11 cellular contexts compared by ENCODE assay signal in the genomic region with DNA sequence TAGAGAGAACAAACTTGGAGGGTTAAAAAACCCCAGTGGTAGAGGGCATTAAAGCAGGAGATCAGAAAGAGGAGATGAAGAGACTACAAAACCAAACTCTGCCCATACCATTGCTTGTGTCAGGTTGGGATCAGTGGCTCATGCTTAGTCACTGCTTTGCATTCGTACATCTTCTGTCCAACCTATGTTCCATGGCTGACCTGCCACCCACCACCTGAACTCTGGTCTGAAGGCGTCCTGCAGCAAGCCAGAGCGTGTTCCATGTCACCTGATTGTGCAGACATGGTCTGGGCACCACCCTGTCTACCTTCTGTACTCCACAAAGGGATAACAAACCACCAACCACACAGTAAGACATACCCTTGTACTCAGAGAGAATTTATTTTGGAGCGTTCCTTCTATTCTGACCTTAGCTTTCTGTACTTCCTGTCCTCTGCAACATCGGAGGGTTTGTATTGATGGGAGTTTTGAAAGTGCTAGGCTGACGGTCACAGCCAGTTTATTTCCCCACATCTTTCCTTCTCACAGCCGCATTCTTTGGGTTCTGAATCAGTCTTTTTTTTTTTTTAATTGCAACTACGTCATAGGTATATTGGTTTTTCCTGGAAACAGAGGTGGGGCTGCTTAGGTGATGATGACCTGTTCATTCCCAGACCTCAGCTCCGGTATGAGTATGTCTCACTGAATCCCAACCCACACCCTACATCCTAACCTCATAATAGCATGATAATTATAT.
DNase-seq lines count a peak whose midpoint lies in the region; ATAC-seq, FAIRE-seq and TF ChIP-seq lines count a peak whose summit lies in the region.
"Had no signal": no experiment of that assay in that cellular context is flagged by ENCODE, and none has a peak within 500 bp of the region (broad histone marks: within the 10 kb centered on the region; RNA-seq: fewer than 3 reads in every experiment).

No MANE protein-coding gene starts in this region.

- no peak overlapping the region for H3K18ac ChIP-seq in IMR-90 (ENCODE audit: low read depth, low read length)

- no peak overlapping the region for H4K5ac ChIP-seq in IMR-90 (ENCODE audit: low read depth, low read length)

- no peak overlapping the region for H3K4me3 ChIP-seq in IMR-90 (ENCODE audit: insufficient read depth, low read depth, low read length)
- no peak overlapping the region for H3K4me3 ChIP-seq in cardiac fibroblast (replicated peaks in 1 of 2; ENCODE audit: low read depth in 2 of 2, low read length in 2 of 2)
- H3K4me3 ChIP-seq in HepG2 (replicated peaks in 1 of 3; ENCODE audit: insufficient read depth in 1 of 3, low read depth in 2 of 3, low read length in 3 of 3) = no peak overlapping the region

- TF ChIP-seq POLR2A in IMR-90 (IDR thresholded peaks at IDR 0.05; ENCODE audit: low read depth, low read length) (no peak), HepG2 (IDR thresholded peaks at IDR 0.05; ENCODE audit: insufficient read depth in 1 of 2, low read depth in 2 of 2, low read length in 2 of 2) (no peak)

- H2AK5ac ChIP-seq in IMR-90 (ENCODE audit: low read depth, low read length) = peak overlapping the region; percentile 67

- no peak for FAIRE-seq in HepG2 (lab: Jason Lieb, UNC)
- FAIRE-seq: GM19239 had no signal

- H3K27ac ChIP-seq in IMR-90 (ENCODE audit: insufficient read depth, low read length) (no peak overlapping the region), HepG2 (ENCODE audit: extremely low read length, insufficient read depth, low read length) (no peak overlapping the region)

- peak overlapping the region; percentile 41 for H3K4ac ChIP-seq in IMR-90 (ENCODE audit: low read depth, low read length)

- ATAC-seq in IMR-90 (ENCODE audit: low read depth) (peak; percentile 22; the same call in 1 of the 2 replicates), HepG2 (no peak), HG02870 (IDR thresholded peaks at IDR 0.05; ENCODE audit: unreplicated experiment) (no peak), HG03280 (IDR thresholded peaks at IDR 0.05; ENCODE audit: unreplicated experiment) (no peak)

- WGBS in IMR-90 (ENCODE audit: extremely low coverage in 2 of 2, insufficient read length in 1 of 2), 2 experiments = 58% methylated on average over 3 of the region's 9 CpGs; no CpG with 5 or more reads in 1 of the 2 experiments
- 79% methylated on average over 9 of the region's 9 CpGs for WGBS in HepG2 (ENCODE audit: low lambda C conversion rate)

- H3K36me3 ChIP-seq in IMR-90 (ENCODE audit: control insufficient read depth, insufficient read depth, low read length) (no peaks in the 10 kb centered on the region), HepG2 (replicated peaks in 1 of 2; ENCODE audit: control insufficient read depth in 1 of 2, insufficient read depth in 2 of 2, low read length in 2 of 2) (no peaks in the 10 kb centered on the region)

- peak overlapping the region; percentile 10 for H2BK5ac ChIP-seq in IMR-90 (ENCODE audit: low read depth, low read length, poor library complexity, severe bottlenecking)

- peak overlapping the region; percentile 28; the same call in 1 of the 2 replicates for H2BK20ac ChIP-seq in IMR-90 (ENCODE audit: low read depth, low read length)

- H3K79me2 ChIP-seq in HepG2 (ENCODE audit: insufficient read depth, low read length) = no peaks in the 10 kb centered on the region

- no peak overlapping the region for H3K23ac ChIP-seq in IMR-90 (ENCODE audit: low read depth, low read length)

- peaks cover 3% of the 10 kb centered on the region for H3K9me1 ChIP-seq in IMR-90 (ENCODE audit: insufficient read depth, low read length)

- in situ Hi-C loops in IMR-90 (cut with MboI; ENCODE audit: low sequenced_read_pairs) = no loop called here
- in situ Hi-C loops in HepG2 (cut with HindIII; ENCODE audit: extremely low pct_ligation_motif_present, low pct_unique_long_range_greater_than_20kb) = no loop called here

- H3K4me2 ChIP-seq in IMR-90 (ENCODE audit: low read depth, low read length) = no peak overlapping the region
- peak overlapping the region; percentile 22; the same call in 1 of the 2 replicates for H3K4me2 ChIP-seq in HepG2 (ENCODE audit: low read depth, low read length)

- peak overlapping the region; percentile 82 for H2AFZ ChIP-seq in IMR-90 (replicated peaks; ENCODE audit: low read length, poor library complexity)
- peak overlapping the region; percentile 21 for H2AFZ ChIP-seq in HepG2 (ENCODE audit: low read length)

- POLR2A ChIA-PET in IMR-90 (lab: Charles Lee; ENCODE audit: unreplicated experiment) = no interaction called here
- POLR2A ChIA-PET in HepG2 (lab: Yijun Ruan, JAX) = interaction anchor here (1.0 to 3.9 kb wide), 5 partner anchors 9 to 156 kb away, joined by 3 to 31 read pairs (median 7); no protein-coding TSS in a partner anchor

- peak overlapping the region; percentile 25 for H2BK120ac ChIP-seq in IMR-90 (ENCODE audit: low read depth, low read length)

- H3K4me1 ChIP-seq in IMR-90 (ENCODE audit: control insufficient read depth, insufficient read depth, low read length) = peaks cover 5% of the 10 kb centered on the region
- peaks cover 53% of the 10 kb centered on the region for H3K4me1 ChIP-seq in HepG2 (ENCODE audit: insufficient read depth, low read length)

- intact Hi-C loops in IMR-90 (cut with micrococcal nuclease) = loop anchor here (10.0 kb wide), 1 partner anchor 148 kb away; no protein-coding TSS in a partner anchor
- intact Hi-C loops in HepG2 (cut with micrococcal nuclease; ENCODE audit: unreplicated experiment) = no loop called here

- H3K14ac ChIP-seq in IMR-90 (replicated peaks; ENCODE audit: low read depth, low read length) = peak overlapping the region; percentile 46; the same call in 1 of the 2 replicates

- CTCF ChIA-PET in IMR-90 (lab: Yijun Ruan, JAX) (interaction anchor here (0.5 kb wide), 1 partner anchor 154 kb away, joined by 3 read pairs; no protein-coding TSS in a partner anchor), HepG2 (lab: Yijun Ruan, JAX; ENCODE audit: low intra/inter-chr PET ratio, low total read pairs) (no interaction called here)

- peak overlapping the region; percentile 66 to 82 for H4K8ac ChIP-seq in IMR-90 (ENCODE audit: low read depth in 2 of 2, low read length in 2 of 2)

- peak; percentile 59 for DNase-seq in AG08395 (ENCODE audit: low spot score)
- peak; percentile 63 for DNase-seq in IMR-90
- DNase-seq in cardiac fibroblast (ENCODE audit: low read depth in 2 of 2) = peak; percentile 63 to 73
- DNase-seq in HepG2 (ENCODE audit: low spot score) = no peak
- DNase-seq in NCI-H2196 (lab: John Stamatoyannopoulos, UW; ENCODE audit: unreplicated experiment) = no peak
- no peak for DNase-seq in NCI-H2107 (lab: John Stamatoyannopoulos, UW)
- DNase-seq: activated CD4-positive, CD25-positive, alpha-beta regulatory T cell treated with anti-CD3 and anti-CD28 coated beads, Interleukin-2, amount 50 U/mL, for 72 hours; NCI-H2081 had no signal

- no peak overlapping the region for H3K56ac ChIP-seq in IMR-90 (ENCODE audit: extremely low read depth, insufficient read depth, low read length)

- TF ChIP-seq EP300 in HepG2 (IDR thresholded peaks at IDR 0.05; ENCODE audit: low read depth in 2 of 2, low read length in 2 of 2) (no peak), HepG2 (CRISPR knock-in tag; IDR thresholded peaks at IDR 0.05; ENCODE audit: borderline replicate concordance) (no peak)

- H4K20me1 ChIP-seq in IMR-90 (ENCODE audit: insufficient read depth, low read length) = no peaks in the 10 kb centered on the region
- no peaks in the 10 kb centered on the region for H4K20me1 ChIP-seq in HepG2 (ENCODE audit: insufficient read depth, low read length)

- BruUV-seq in IMR-90 (replicated peaks; lab: Mats Ljungman, UMichigan) (no TSS peak), HepG2 (replicated peaks; lab: Mats Ljungman, UMichigan) (no TSS peak)

- dilution Hi-C loops in IMR-90 (cut with HindIII; ENCODE audit: low sequenced_read_pairs, unreplicated experiment) = no loop called here

- H3K9ac ChIP-seq in IMR-90 (ENCODE audit: low read depth, low read length) = no peak overlapping the region
- H3K9ac ChIP-seq in HepG2 (ENCODE audit: insufficient read depth, low read depth, low read length) = no peak overlapping the region

- H2AK9ac ChIP-seq in IMR-90 (replicated peaks; ENCODE audit: low read depth, low read length, poor library complexity) = no peak overlapping the region

- no peaks in the 10 kb centered on the region for H3K79me1 ChIP-seq in IMR-90 (ENCODE audit: low read depth in 1 of 2, low read length in 2 of 2)

- H3K27me3 ChIP-seq in IMR-90 (ENCODE audit: control insufficient read depth, insufficient read depth, low read length) (no peaks in the 10 kb centered on the region; the same call in 1 of the 2 replicates), HepG2 (ENCODE audit: control insufficient read depth in 1 of 2, insufficient read depth in 2 of 2, low read length in 2 of 2) (no peaks in the 10 kb centered on the region)

- H2BK15ac ChIP-seq in IMR-90 (ENCODE audit: low read depth, low read length) = peak overlapping the region; percentile 54; the same call in 2 of the 3 replicates

- TF ChIP-seq RAD21 in IMR-90 (IDR thresholded peaks at IDR 0.05; ENCODE audit: low read length) (no peak), HepG2 (CRISPR knock-in tag; IDR thresholded peaks at IDR 0.05) (no peak)

- H3K9me3 ChIP-seq in IMR-90 (ENCODE audit: control insufficient read depth, insufficient read depth, low read length) (no peaks in the 10 kb centered on the region), HepG2 (ENCODE audit: low read length) (no peaks in the 10 kb centered on the region)

- no peak for TF ChIP-seq CTCF in IMR-90 (conservative IDR thresholded peaks at IDR 0.05; ENCODE audit: low read depth, low read length)
- TF ChIP-seq CTCF in cardiac fibroblast (IDR thresholded peaks at IDR 0.05; ENCODE audit: low read depth, low read length) = no peak
- TF ChIP-seq CTCF in HepG2 (CRISPR knock-in tag; IDR thresholded peaks at IDR 0.05) = no peak

- H4K91ac ChIP-seq in IMR-90 (ENCODE audit: insufficient read depth, low read depth, low read length) = peak overlapping the region; percentile 24; the same call in 1 of the 2 replicates

TF ChIP-seq in IMR-90, 13 proteins besides CTCF, POLR2A, EP300 and RAD21 (continues in another document):
- TF ChIP-seq BHLHE40 (IDR thresholded peaks at IDR 0.05; ENCODE audit: low read depth, low read length) (no peak), MAZ (IDR thresholded peaks at IDR 0.05; ENCODE audit: borderline replicate concordance, low read depth, low read length) (no peak), MXI1 (IDR thresholded peaks at IDR 0.05; ENCODE audit: borderline replicate concordance, low read depth, low read length) (no peak), RCOR1 (IDR thresholded peaks at IDR 0.05; ENCODE audit: insufficient replicate concordance, low read length) (no peak)

TF ChIP-seq in HepG2, 621 proteins besides CTCF, POLR2A, EP300 and RAD21 (continues in another document):
- peak; percentile 33; the same call in 1 of the 2 replicates for TF ChIP-seq CREB1 (IDR thresholded peaks at IDR 0.05)
- TF ChIP-seq CREB1 (CRISPR knock-in tag; IDR thresholded peaks at IDR 0.05) = no peak

Comparison
In these comparisons a context has a peak if more than half of its experiments do, and no peak if none do; other contexts are left out.
1. DNase-seq: peak in AG08395 (single experiment), IMR-90 (single experiment) and cardiac fibroblast (2 of 2); none in HepG2 (single experiment), NCI-H2196 (single experiment) and NCI-H2107 (single experiment).